ENCODE assay signal across 14 cellular contexts in the genomic region with DNA sequence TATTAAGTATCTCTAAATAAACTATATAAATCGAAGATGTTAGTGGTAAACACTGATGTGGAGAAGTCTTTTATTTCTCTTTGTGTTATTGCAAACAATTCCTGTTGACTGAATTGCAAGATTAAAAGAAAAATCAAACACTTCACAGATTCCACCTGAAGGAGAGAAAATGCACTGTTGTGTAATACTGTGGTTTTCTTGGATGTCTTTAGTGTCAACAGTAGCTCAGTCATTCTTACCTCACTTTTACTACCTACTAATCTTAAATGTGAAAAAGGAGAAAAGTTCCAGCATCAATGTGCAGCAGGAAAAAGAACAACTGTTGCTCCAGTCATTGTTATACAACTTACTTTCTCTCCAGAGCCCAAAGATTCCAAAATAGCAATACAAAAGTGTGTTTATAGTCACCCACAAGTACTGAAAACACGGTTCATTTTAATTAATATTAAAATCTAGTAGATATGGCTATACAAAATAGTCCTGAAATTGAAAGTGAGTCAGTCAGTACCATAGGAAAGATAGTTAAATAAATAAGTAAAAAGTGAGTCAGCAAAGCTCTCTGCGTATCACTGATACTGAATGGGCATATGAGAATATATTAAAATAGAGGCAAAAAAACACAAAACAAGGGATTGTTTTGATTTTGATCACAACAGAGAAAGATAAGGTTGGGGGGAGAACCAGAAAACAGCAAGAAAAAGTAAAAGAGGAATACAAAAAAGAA.
DNase-seq lines count a peak whose midpoint lies in the region; ATAC-seq and TF ChIP-seq lines count a peak whose summit lies in the region.
"Had no signal": no experiment of that assay in that cellular context is flagged by ENCODE, and none has a peak within 500 bp of the region (broad histone marks: within the 10 kb centered on the region; RNA-seq: fewer than 3 reads in every experiment).

No MANE protein-coding gene starts in this region.

- WGBS in thyroid gland, 2 donors = 94 to 95% methylated on average over 3 of the region's 3 CpGs

- DNase-seq in Caco-2 (peak in 1 of 2 experiments; percentile 8), HFFc6 (peak; percentile 42), astrocyte of the hippocampus (ENCODE audit: low read depth, low spot score) (peak; percentile 21), hepatic stellate cell (ENCODE audit: low spot score) (peak; percentile 59), thyroid gland (no peak)
- DNase-seq: activated naive CD4-positive, alpha-beta T cell treated with Interleukin-2 at 50 U/mL for 16 hours; CD4-positive, CD25-positive, alpha-beta regulatory T cell; left ventricle myocardium inferior; MV-4-11; naive thymus-derived CD4-positive, alpha-beta T cell; SHP77 treated with DMSO at 0.1 percent for 48 hours had no signal

- ATAC-seq in GM18505 (IDR thresholded peaks at IDR 0.05; ENCODE audit: unreplicated experiment) (no peak), HG03442 (IDR thresholded peaks at IDR 0.05; ENCODE audit: unreplicated experiment) (no peak)
- ATAC-seq: naive thymus-derived CD4-positive, alpha-beta T cell had no signal

- TF ChIP-seq CTCF in Caco-2 (IDR thresholded peaks at IDR 0.05; ENCODE audit: insufficient read depth in 1 of 2, low read depth in 1 of 2, low read length in 1 of 2, severe bottlenecking in 1 of 2, unreplicated experiment in 1 of 2) = no peak
- TF ChIP-seq CTCF in HFFc6 (IDR thresholded peaks at IDR 0.05) = no peak
- TF ChIP-seq CTCF in thyroid gland (IDR thresholded peaks at IDR 0.05) = no peak

- no TSS peak for BruUV-seq in Caco-2 (replicated peaks; lab: Mats Ljungman, UMichigan)

- H3K4me1 ChIP-seq in Caco-2 (peaks cover 23% of the 10 kb centered on the region), thyroid gland (peaks cover 3 to 10% of the 10 kb centered on the region in 2 donors)
- H3K4me1 ChIP-seq: left ventricle myocardium inferior, tibial nerve had no signal

- POLR2A ChIA-PET in Caco-2 (lab: Charles Lee) = no interaction called here

- H3K36me3 ChIP-seq in Caco-2 (ENCODE audit: control insufficient read depth, insufficient read depth, low read length) (no peaks in the 10 kb centered on the region), thyroid gland (peaks cover 1 to 7% of the 10 kb centered on the region in 2 donors)

- no peak overlapping the region for H3K27ac ChIP-seq in thyroid gland
- H3K27ac ChIP-seq: left ventricle myocardium inferior, tibial nerve had no signal

- H3K36me3 Mint-ChIP-seq in Caco-2 (ENCODE audit: insufficient read depth, unreplicated experiment) (peaks cover 51% of the 10 kb centered on the region), HFFc6 (ENCODE audit: low read depth) (peaks cover 6% of the 10 kb centered on the region; the same call in 1 of the 2 replicates)

- intact Hi-C loops in Caco-2 (cut with micrococcal nuclease; ENCODE audit: unreplicated experiment) = loop anchor here (10.0 kb wide), 1 partner anchor 144 kb away; no protein-coding TSS in a partner anchor
- intact Hi-C loops in thyroid gland (cut with DNase I) = no loop called here

- H3K27me3 Mint-ChIP-seq in Caco-2 (ENCODE audit: insufficient read depth, unreplicated experiment) (no peaks in the 10 kb centered on the region), HFFc6 (ENCODE audit: insufficient read depth) (no peaks in the 10 kb centered on the region)
- H3K27me3 Mint-ChIP-seq: CD4-positive, CD25-positive, alpha-beta regulatory T cell; naive thymus-derived CD4-positive, alpha-beta T cell had no signal

- H3K27me3 ChIP-seq in Caco-2 (replicated peaks; ENCODE audit: control insufficient read depth, insufficient read depth, low read length) (no peaks in the 10 kb centered on the region), thyroid gland (no peaks in the 10 kb centered on the region)
- H3K27me3 ChIP-seq: tibial nerve had no signal

- H3K27ac Mint-ChIP-seq in Caco-2 (ENCODE audit: unreplicated experiment) (peak overlapping the region; percentile 11), HFFc6 (peak overlapping the region; percentile 1; the same call in 1 of the 2 replicates)

- H3K4me1 Mint-ChIP-seq in Caco-2 (ENCODE audit: low read depth, unreplicated experiment) (peaks cover 14% of the 10 kb centered on the region), HFFc6 (ENCODE audit: low read depth) (peaks cover 21% of the 10 kb centered on the region)

- no peaks in the 10 kb centered on the region for H3K9me3 Mint-ChIP-seq in Caco-2 (ENCODE audit: unreplicated experiment)
- H3K9me3 Mint-ChIP-seq in HFFc6 = no peaks in the 10 kb centered on the region
- H3K9me3 Mint-ChIP-seq: CD4-positive, CD25-positive, alpha-beta regulatory T cell; naive thymus-derived CD4-positive, alpha-beta T cell had no signal

- H3K9me3 ChIP-seq in Caco-2 (no peaks in the 10 kb centered on the region), thyroid gland (no peaks in the 10 kb centered on the region)
- H3K9me3 ChIP-seq: left ventricle myocardium inferior, tibial nerve had no signal

- no peak overlapping the region for H3K4me3 ChIP-seq in Caco-2 (ENCODE audit: low read depth, low read length)
- H3K4me3 ChIP-seq in thyroid gland (replicated peaks in 1 of 3) = no peak overlapping the region
- H3K4me3 ChIP-seq: left ventricle myocardium inferior, tibial nerve had no signal

- CTCF ChIA-PET in Caco-2 (lab: Charles Lee) = interaction anchor here (1.8 kb wide), 1 partner anchor 147 kb away, joined by 5 read pairs; no protein-coding TSS in a partner anchor

- H3K4me3 Mint-ChIP-seq in Caco-2 (ENCODE audit: unreplicated experiment) (no peak overlapping the region), HFFc6 (no peak overlapping the region)
- H3K4me3 Mint-ChIP-seq: CD4-positive, CD25-positive, alpha-beta regulatory T cell; naive thymus-derived CD4-positive, alpha-beta T cell had no signal

- TF ChIP-seq POLR2A in thyroid gland (IDR thresholded peaks at IDR 0.05) (no peak), GM18505 (IDR thresholded peaks at IDR 0.05; ENCODE audit: borderline replicate concordance, extremely low read depth, insufficient read depth, insufficient read length) (no peak)

Comparison
In these comparisons a context has a peak if more than half of its experiments do, and no peak if none do; other contexts are left out.
1. DNase-seq: peak in HFFc6 (single experiment), astrocyte of the hippocampus (single experiment) and hepatic stellate cell (single experiment); none in thyroid gland (0 of 2).